In genomic region chr1:11907275-11908138, GRCh38 we compare ENCODE assay signal across 1 cellular context.
A peak's percentile ranks its signal among the peaks of the same experiment; 100 is the strongest.
TF ChIP-seq lines count a peak whose summit lies in the region.

No MANE protein-coding gene starts in this region.

TF ChIP-seq in GM12878, 131 proteins besides CTCF, POLR2A, EP300 and RAD21 (continued from another document):
- TF ChIP-seq SRF (IDR thresholded peaks at IDR 0.05; ENCODE audit: low read depth in 2 of 2, low read length in 2 of 2) (peak; percentile 94 to 99), POU2F2 (IDR thresholded peaks at IDR 0.05; ENCODE audit: borderline replicate concordance, low read depth, low read length) (peak; percentile 87; the same call in 2 of the 3 replicates), MYB (IDR thresholded peaks at IDR 0.05; ENCODE audit: borderline replicate concordance, low read depth, low read length) (no peak), TCF7 (IDR thresholded peaks at IDR 0.05; ENCODE audit: borderline replicate concordance) (no peak), HSF1 (IDR thresholded peaks at IDR 0.05; ENCODE audit: low read depth, low read length) (no peak), RELA (IDR thresholded peaks at IDR 0.05; ENCODE audit: borderline replicate concordance, partially characterized antibody) (peak; percentile 76), SMARCA5 (IDR thresholded peaks at IDR 0.05) (no peak), BHLHE40 (IDR thresholded peaks at IDR 0.05; ENCODE audit: borderline replicate concordance in 1 of 2, low read depth in 2 of 2, low read length in 1 of 2) (peak; percentile 88 to 93; a peak in 3 of 4 replicates), IKZF2 (IDR thresholded peaks at IDR 0.05) (no peak), ELK1 (IDR thresholded peaks at IDR 0.05; ENCODE audit: low read depth, low read length) (peak; percentile 99), TCF3 (IDR thresholded peaks at IDR 0.05; ENCODE audit: borderline replicate concordance, insufficient read depth, low read depth, low read length) (no peak), MTA2 (IDR thresholded peaks at IDR 0.05; ENCODE audit: low read depth) (0 out of 2 replicates have a peak, but pooled peaks have one; percentile 27), RB1 (IDR thresholded peaks at IDR 0.05; ENCODE audit: borderline replicate concordance) (no peak), WRNIP1 (IDR thresholded peaks at IDR 0.05; ENCODE audit: borderline replicate concordance, low read depth, low read length) (no peak; the same call in 1 of the 2 replicates), CHD2 (IDR thresholded peaks at IDR 0.05; ENCODE audit: borderline replicate concordance, low read depth, low read length) (no peak)
- TF ChIP-seq, protein P1, sequence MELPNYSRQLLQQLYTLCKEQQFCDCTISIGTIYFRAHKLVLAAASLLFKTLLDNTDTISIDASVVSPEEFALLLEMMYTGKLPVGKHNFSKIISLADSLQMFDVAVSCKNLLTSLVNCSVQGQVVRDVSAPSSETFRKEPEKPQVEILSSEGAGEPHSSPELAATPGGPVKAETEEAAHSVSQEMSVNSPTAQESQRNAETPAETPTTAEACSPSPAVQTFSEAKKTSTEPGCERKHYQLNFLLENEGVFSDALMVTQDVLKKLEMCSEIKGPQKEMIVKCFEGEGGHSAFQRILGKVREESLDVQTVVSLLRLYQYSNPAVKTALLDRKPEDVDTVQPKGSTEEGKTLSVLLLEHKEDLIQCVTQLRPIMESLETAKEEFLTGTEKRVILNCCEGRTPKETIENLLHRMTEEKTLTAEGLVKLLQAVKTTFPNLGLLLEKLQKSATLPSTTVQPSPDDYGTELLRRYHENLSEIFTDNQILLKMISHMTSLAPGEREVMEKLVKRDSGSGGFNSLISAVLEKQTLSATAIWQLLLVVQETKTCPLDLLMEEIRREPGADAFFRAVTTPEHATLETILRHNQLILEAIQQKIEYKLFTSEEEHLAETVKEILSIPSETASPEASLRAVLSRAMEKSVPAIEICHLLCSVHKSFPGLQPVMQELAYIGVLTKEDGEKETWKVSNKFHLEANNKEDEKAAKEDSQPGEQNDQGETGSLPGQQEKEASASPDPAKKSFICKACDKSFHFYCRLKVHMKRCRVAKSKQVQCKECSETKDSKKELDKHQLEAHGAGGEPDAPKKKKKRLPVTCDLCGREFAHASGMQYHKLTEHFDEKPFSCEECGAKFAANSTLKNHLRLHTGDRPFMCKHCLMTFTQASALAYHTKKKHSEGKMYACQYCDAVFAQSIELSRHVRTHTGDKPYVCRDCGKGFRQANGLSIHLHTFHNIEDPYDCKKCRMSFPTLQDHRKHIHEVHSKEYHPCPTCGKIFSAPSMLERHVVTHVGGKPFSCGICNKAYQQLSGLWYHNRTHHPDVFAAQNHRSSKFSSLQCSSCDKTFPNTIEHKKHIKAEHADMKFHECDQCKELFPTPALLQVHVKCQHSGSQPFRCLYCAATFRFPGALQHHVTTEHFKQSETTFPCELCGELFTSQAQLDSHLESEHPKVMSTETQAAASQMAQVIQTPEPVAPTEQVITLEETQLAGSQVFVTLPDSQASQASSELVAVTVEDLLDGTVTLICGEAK (IDR thresholded peaks at IDR 0.05; ENCODE audit: borderline replicate concordance) = peak; percentile 75
- TF ChIP-seq, protein P2, sequence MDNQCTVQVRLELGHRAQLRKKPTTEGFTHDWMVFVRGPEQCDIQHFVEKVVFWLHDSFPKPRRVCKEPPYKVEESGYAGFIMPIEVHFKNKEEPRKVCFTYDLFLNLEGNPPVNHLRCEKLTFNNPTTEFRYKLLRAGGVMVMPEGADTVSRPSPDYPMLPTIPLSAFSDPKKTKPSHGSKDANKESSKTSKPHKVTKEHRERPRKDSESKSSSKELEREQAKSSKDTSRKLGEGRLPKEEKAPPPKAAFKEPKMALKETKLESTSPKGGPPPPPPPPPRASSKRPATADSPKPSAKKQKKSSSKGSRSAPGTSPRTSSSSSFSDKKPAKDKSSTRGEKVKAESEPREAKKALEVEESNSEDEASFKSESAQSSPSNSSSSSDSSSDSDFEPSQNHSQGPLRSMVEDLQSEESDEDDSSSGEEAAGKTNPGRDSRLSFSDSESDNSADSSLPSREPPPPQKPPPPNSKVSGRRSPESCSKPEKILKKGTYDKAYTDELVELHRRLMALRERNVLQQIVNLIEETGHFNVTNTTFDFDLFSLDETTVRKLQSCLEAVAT (IDR thresholded peaks at IDR 0.05) = no peak
- TF ChIP-seq, protein P3, sequence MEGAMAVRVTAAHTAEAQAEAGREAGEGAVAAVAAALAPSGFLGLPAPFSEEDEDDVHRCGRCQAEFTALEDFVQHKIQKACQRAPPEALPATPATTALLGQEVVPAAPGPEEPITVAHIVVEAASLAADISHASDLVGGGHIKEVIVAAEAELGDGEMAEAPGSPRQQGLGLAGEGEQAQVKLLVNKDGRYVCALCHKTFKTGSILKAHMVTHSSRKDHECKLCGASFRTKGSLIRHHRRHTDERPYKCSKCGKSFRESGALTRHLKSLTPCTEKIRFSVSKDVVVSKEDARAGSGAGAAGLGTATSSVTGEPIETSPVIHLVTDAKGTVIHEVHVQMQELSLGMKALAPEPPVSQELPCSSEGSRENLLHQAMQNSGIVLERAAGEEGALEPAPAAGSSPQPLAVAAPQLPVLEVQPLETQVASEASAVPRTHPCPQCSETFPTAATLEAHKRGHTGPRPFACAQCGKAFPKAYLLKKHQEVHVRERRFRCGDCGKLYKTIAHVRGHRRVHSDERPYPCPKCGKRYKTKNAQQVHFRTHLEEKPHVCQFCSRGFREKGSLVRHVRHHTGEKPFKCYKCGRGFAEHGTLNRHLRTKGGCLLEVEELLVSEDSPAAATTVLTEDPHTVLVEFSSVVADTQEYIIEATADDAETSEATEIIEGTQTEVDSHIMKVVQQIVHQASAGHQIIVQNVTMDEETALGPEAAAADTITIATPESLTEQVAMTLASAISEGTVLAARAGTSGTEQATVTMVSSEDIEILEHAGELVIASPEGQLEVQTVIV (IDR thresholded peaks at IDR 0.05; ENCODE audit: borderline replicate concordance, partially characterized antibody) = peak; percentile 9
